In genomic region chr20:61450549-61450948, GRCh38 we compare ENCODE assay signal across 32 cellular contexts.
"Had no signal": no experiment of that assay in that cellular context is flagged by ENCODE, and none has a peak within 500 bp of the region (broad histone marks: within the 10 kb centered on the region; RNA-seq: fewer than 3 reads in every experiment).

No MANE protein-coding gene starts in this region.

- H3K27ac ChIP-seq: brain microvascular endothelial cell, RWPE1, VCaP had no signal

- DNase-seq: activated B cell treated with CpG ODN at 0.5 μM for 24 hours; activated CD4-positive, alpha-beta memory T cell treated with anti-CD3 and anti-CD28 coated beads for 36 hours; activated CD4-positive, alpha-beta T cell treated with anti-CD3 and anti-CD28 coated beads, Interleukin-2, amount 10 ng/mL, durations not matched to agents 7 days and 5 days; activated CD8-positive, alpha-beta memory T cell treated with anti-CD3 and anti-CD28 coated beads, Interleukin-2, amount 50 U/mL, for 4 hours; activated gamma-delta T cell treated with Interleukin-2 at 50 U/mL for 16 hours; activated naive CD4-positive, alpha-beta T cell treated with anti-CD3 and anti-CD28 coated beads for 36 hours; activated naive CD8-positive, alpha-beta T cell treated with anti-CD3 and anti-CD28 coated beads, Interleukin-2, amount 50 U/mL, for 24 hours; activated T-cell treated with anti-CD3 and anti-CD28 coated beads for 4 hours; activated T-cell treated with anti-CD3 and anti-CD28 coated beads, Interleukin-2, amount 50 U/mL, for 4 hours; anterior cingulate cortex; brain microvascular endothelial cell; central memory CD4-positive, alpha-beta T cell; KG1; NCI-H1105; NCI-H1417 treated with DMSO at 0.1 percent for 48 hours; NCI-H187 treated with DMSO at 0.1 percent for 48 hours; NCI-H2081; NCI-H2171 treated with DMSO at 0.1 percent for 48 hours; NCI-H2227 treated with DMSO at 0.1 percent for 48 hours; NCI-H446; NCI-H524; NCI-H69; NCI-H82; NK-92 treated with Interleukin-12 subunit alpha and Interleukin-12 subunit beta, amount 100 ng/mL, for 24 hours; PC-3; Right ventricle myocardium superior; SW 1271; T-helper 1 cell; T-helper 2 cell; T-helper 9 cell had no signal

- H3K27me3 ChIP-seq: brain microvascular endothelial cell had no signal

- H3K36me3 ChIP-seq: brain microvascular endothelial cell had no signal

- ATAC-seq: activated T-cell treated with anti-CD3 and anti-CD28 coated beads, Interleukin-2, amount 50 U/mL, for 4 hours; PC-3 had no signal
